10 cellular contexts compared by ENCODE assay signal in genomic region chr7:39609084-39609461, GRCh38. TPM values are rescaled to one million over a fixed set of nuclear protein-coding genes. Genes with fewer than 3 reads are reported as not detected.
DNase-seq lines count a peak whose midpoint lies in the region; ATAC-seq and TF ChIP-seq lines count a peak whose summit lies in the region.
"Had no signal": no experiment of that assay in that cellular context is flagged by ENCODE, and none has a peak within 500 bp of the region (broad histone marks: within the 10 kb centered on the region; RNA-seq: fewer than 3 reads in every experiment).

No MANE protein-coding gene starts in this region.

- H2AFZ ChIP-seq in SK-N-SH (ENCODE audit: low read depth), result peak overlapping the region; percentile 79

- H3K27ac Mint-ChIP-seq in progenitor cell of endocrine pancreas, result no peak overlapping the region

- H3K4me1 ChIP-seq in DOHH2 (ENCODE audit: control insufficient read depth, low read length) (peaks cover 23% of the 10 kb centered on the region), SK-N-SH (ENCODE audit: control insufficient read depth in 1 of 2, insufficient read depth in 2 of 2, low read depth in 1 of 2, low read length in 1 of 2) (peaks cover 20 to 29% of the 10 kb centered on the region in 2 experiments; a peak in 3 of 4 replicates)

- H3K36me3 ChIP-seq in DOHH2 (ENCODE audit: control insufficient read depth, low read length) (no peaks in the 10 kb centered on the region), SK-N-SH (replicated peaks in 1 of 2; ENCODE audit: control insufficient read depth in 1 of 2, insufficient read depth in 2 of 2, low read length in 1 of 2) (no peaks in the 10 kb centered on the region)

- POLR2A ChIA-PET in SK-N-SH (lab: Yijun Ruan, JAX), result interaction anchor here (0.6 to 2.3 kb wide), 6 partner anchors 12 to 124 kb away, joined by 3 to 15 read pairs (median 3); partner anchors contain the start of genes RALA and YAE1

- peak; percentile 72 to 92 for TF ChIP-seq EP300 in SK-N-SH (IDR thresholded peaks at IDR 0.05; ENCODE audit: borderline replicate concordance in 1 of 2, low read depth in 1 of 2, low read length in 1 of 2)

- no peak overlapping the region for H3K27ac ChIP-seq in DOHH2 (ENCODE audit: low read depth, low read length)
- H3K27ac ChIP-seq in SK-N-SH (ENCODE audit: low read depth in 2 of 2, low read length in 1 of 2), result peak overlapping the region; percentile 62 to 91

- peak; percentile 83 for DNase-seq in SK-N-SH
- DNase-seq in fibroblast of the conjunctiva (ENCODE audit: low read depth), result peak; percentile 64
- no peak for DNase-seq in progenitor cell of endocrine pancreas (ENCODE audit: low spot score, unreplicated experiment)
- DNase-seq in COR-L47 (lab: John Stamatoyannopoulos, UW), result no peak
- DNase-seq in GM20000 (ENCODE audit: low spot score), result no peak
- no peak for DNase-seq in GM19240 (ENCODE audit: insufficient read length, low spot score)
- DNase-seq: hippocampal formation, NCI-H187 treated with DMSO at 0.1 percent for 48 hours had no signal

- H3K27me3 ChIP-seq in DOHH2 (ENCODE audit: control insufficient read depth, low read length) (no peaks in the 10 kb centered on the region), SK-N-SH (ENCODE audit: insufficient read depth) (no peaks in the 10 kb centered on the region)

- CTCF ChIA-PET in SK-N-SH (lab: Yijun Ruan, JAX), result interaction anchor here (1.0 to 3.1 kb wide), 6 partner anchors 10 to 137 kb away, joined by 3 to 16 read pairs (median 4); no protein-coding TSS in a partner anchor

- peaks cover 27% of the 10 kb centered on the region for H3K27me3 Mint-ChIP-seq in progenitor cell of endocrine pancreas

- H3K36me3 Mint-ChIP-seq in progenitor cell of endocrine pancreas (ENCODE audit: insufficient read depth), result peaks cover 1% of the 10 kb centered on the region

- H3K9me3 ChIP-seq in DOHH2 (ENCODE audit: control insufficient read depth, insufficient read depth, low read length), result peaks cover 2% of the 10 kb centered on the region; the same call in 1 of the 2 replicates
- H3K9me3 ChIP-seq in SK-N-SH, result no peaks in the 10 kb centered on the region

- WGBS in SK-N-SH (ENCODE audit: low lambda C conversion rate), result 62% methylated on average over 1 of the region's 1 CpG

- H3K4me2 ChIP-seq in DOHH2 (ENCODE audit: low read length), result peak overlapping the region; percentile 39
- peak overlapping the region; percentile 64 for H3K4me2 ChIP-seq in SK-N-SH

- ATAC-seq in GM21360 (IDR thresholded peaks at IDR 0.05; ENCODE audit: unreplicated experiment), result no peak

- peak overlapping the region; percentile 56 for H3K4me3 Mint-ChIP-seq in progenitor cell of endocrine pancreas (ENCODE audit: low read depth)

- no peaks in the 10 kb centered on the region for H3K9me3 Mint-ChIP-seq in progenitor cell of endocrine pancreas (ENCODE audit: low read depth)

- peak overlapping the region; percentile 62 for H3K9ac ChIP-seq in SK-N-SH

- peaks cover 9% of the 10 kb centered on the region for H3K4me1 Mint-ChIP-seq in progenitor cell of endocrine pancreas (ENCODE audit: low read depth)

- H3K4me3 ChIP-seq in DOHH2 (ENCODE audit: low read length) (no peak overlapping the region), SK-N-SH (ENCODE audit: low read depth in 2 of 2, low read length in 1 of 2) (peak overlapping the region in 1 of 2 experiments; percentile 20; a peak in 1 of 4 replicates)

- H4K20me1 ChIP-seq in DOHH2 (ENCODE audit: control insufficient read depth, insufficient read depth, low read depth, low read length) (no peaks in the 10 kb centered on the region), SK-N-SH (ENCODE audit: insufficient read depth) (no peaks in the 10 kb centered on the region)

- H3K79me2 ChIP-seq in DOHH2 (ENCODE audit: control insufficient read depth, low read length) (no peaks in the 10 kb centered on the region), SK-N-SH (ENCODE audit: insufficient read depth) (no peaks in the 10 kb centered on the region)

- H3F3A ChIP-seq in DOHH2 (ENCODE audit: control insufficient read depth, insufficient read depth) (no peaks in the 10 kb centered on the region), SK-N-SH (replicated peaks; ENCODE audit: insufficient read depth) (peaks cover 28% of the 10 kb centered on the region)

- TF ChIP-seq RAD21 in SK-N-SH (IDR thresholded peaks at IDR 0.05; ENCODE audit: low read length), result no peak

- H3K9me2 ChIP-seq in DOHH2 (replicated peaks; ENCODE audit: control insufficient read depth, low read length), result no peaks in the 10 kb centered on the region
- H3K9me2 ChIP-seq in SK-N-SH, result no peaks in the 10 kb centered on the region

- TF ChIP-seq CTCF in DOHH2 (IDR thresholded peaks at IDR 0.05; ENCODE audit: low read depth, low read length, poor library complexity, severe bottlenecking), result no peak
- TF ChIP-seq CTCF in SK-N-SH (IDR thresholded peaks at IDR 0.05), result no peak
- TF ChIP-seq CTCF in progenitor cell of endocrine pancreas (IDR thresholded peaks at IDR 0.05; ENCODE audit: unreplicated experiment), result no peak
- TF ChIP-seq CTCF in GM20000 (IDR thresholded peaks at IDR 0.05; ENCODE audit: extremely low read depth, missing control alignments), result no peak

TF ChIP-seq in SK-N-SH, 30 proteins besides CTCF, POLR2A, EP300 and RAD21 (continues in another document):
- TF ChIP-seq NRF1 (IDR thresholded peaks at IDR 0.05; ENCODE audit: low read depth, low read length) (no peak), RXRA (IDR thresholded peaks at IDR 0.05; ENCODE audit: borderline replicate concordance, low read depth) (peak; percentile 22; the same call in 1 of the 2 replicates), MEF2A (IDR thresholded peaks at IDR 0.05; ENCODE audit: borderline replicate concordance, low read depth) (peak; percentile 90), POLR2AphosphoS5 (IDR thresholded peaks at IDR 0.05; ENCODE audit: low read depth, low read length) (peak; percentile 57; the same call in 1 of the 2 replicates), JUND (IDR thresholded peaks at IDR 0.05) (peak; percentile 93), REST (IDR thresholded peaks at IDR 0.05; ENCODE audit: low read depth, low read length) (no peak), TAF1 (IDR thresholded peaks at IDR 0.05; ENCODE audit: borderline replicate concordance, low read depth, low read length) (no peak), RFX5 (IDR thresholded peaks at IDR 0.05; ENCODE audit: low read length) (no peak), SMC3 (IDR thresholded peaks at IDR 0.05; ENCODE audit: low read depth, low read length) (no peak), TEAD4 (IDR thresholded peaks at IDR 0.05; ENCODE audit: borderline replicate concordance, insufficient read depth) (no peak; the same call in none of the 2 replicates), TCF12 (IDR thresholded peaks at IDR 0.05) (peak; percentile 98), FOXM1 (IDR thresholded peaks at IDR 0.05; ENCODE audit: low read depth) (peak; percentile 80; the same call in 1 of the 2 replicates), FOSL2 (IDR thresholded peaks at IDR 0.05; ENCODE audit: borderline replicate concordance, low read depth) (peak; percentile 93), FOXJ3 (CRISPR knock-in tag; IDR thresholded peaks at IDR 0.05) (no peak), GATA2 (CRISPR knock-in tag; IDR thresholded peaks at IDR 0.05) (peak; percentile 7; the same call in 1 of the 2 replicates)
- TF ChIP-seq, protein P1, sequence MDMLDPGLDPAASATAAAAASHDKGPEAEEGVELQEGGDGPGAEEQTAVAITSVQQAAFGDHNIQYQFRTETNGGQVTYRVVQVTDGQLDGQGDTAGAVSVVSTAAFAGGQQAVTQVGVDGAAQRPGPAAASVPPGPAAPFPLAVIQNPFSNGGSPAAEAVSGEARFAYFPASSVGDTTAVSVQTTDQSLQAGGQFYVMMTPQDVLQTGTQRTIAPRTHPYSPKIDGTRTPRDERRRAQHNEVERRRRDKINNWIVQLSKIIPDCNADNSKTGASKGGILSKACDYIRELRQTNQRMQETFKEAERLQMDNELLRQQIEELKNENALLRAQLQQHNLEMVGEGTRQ (IDR thresholded peaks at IDR 0.05; ENCODE audit: borderline replicate concordance, low read depth, low read length), result no peak

RNA-seq across cellular contexts. Expression of gene RALA, which starts 14.3 kb away (rescaled TPM):
- polyA plus RNA-seq in SK-N-SH (2012; rRNA removed), result 29.0 and 37.4 TPM in 2 replicates
- polyA plus RNA-seq in SK-N-SH (2012; cell fraction: cytosol; rRNA removed), result 44.9 and 56.9 TPM in 2 replicates
- 10.1 and 17.6 TPM in 2 replicates for polyA plus RNA-seq in SK-N-SH (2012; cell fraction: nucleus; rRNA removed)
- 39.6 and 42.4 TPM in 2 replicates for total RNA-seq in progenitor cell of endocrine pancreas

RNA-seq across cellular contexts. Expression of gene YAE1, which starts 42.9 kb away (rescaled TPM):
- 30.7 and 39.8 TPM in 2 replicates for polyA plus RNA-seq in SK-N-SH (2012; rRNA removed)
- 42.8 and 60.8 TPM in 2 replicates for polyA plus RNA-seq in SK-N-SH (2012; cell fraction: cytosol; rRNA removed)
- 21.6 and 31.7 TPM in 2 replicates for polyA plus RNA-seq in SK-N-SH (2012; cell fraction: nucleus; rRNA removed)
- 33.4 and 35.0 TPM in 2 replicates for total RNA-seq in progenitor cell of endocrine pancreas

Comparison
In these comparisons a context has a peak if more than half of its experiments do, and no peak if none do; other contexts are left out.
1. DNase-seq: peak in SK-N-SH (single experiment) and fibroblast of the conjunctiva (single experiment); none in progenitor cell of endocrine pancreas (single experiment), COR-L47 (single experiment), GM20000 (single experiment) and GM19240 (single experiment).